10 cellular contexts compared by ENCODE assay signal in the genomic region with DNA sequence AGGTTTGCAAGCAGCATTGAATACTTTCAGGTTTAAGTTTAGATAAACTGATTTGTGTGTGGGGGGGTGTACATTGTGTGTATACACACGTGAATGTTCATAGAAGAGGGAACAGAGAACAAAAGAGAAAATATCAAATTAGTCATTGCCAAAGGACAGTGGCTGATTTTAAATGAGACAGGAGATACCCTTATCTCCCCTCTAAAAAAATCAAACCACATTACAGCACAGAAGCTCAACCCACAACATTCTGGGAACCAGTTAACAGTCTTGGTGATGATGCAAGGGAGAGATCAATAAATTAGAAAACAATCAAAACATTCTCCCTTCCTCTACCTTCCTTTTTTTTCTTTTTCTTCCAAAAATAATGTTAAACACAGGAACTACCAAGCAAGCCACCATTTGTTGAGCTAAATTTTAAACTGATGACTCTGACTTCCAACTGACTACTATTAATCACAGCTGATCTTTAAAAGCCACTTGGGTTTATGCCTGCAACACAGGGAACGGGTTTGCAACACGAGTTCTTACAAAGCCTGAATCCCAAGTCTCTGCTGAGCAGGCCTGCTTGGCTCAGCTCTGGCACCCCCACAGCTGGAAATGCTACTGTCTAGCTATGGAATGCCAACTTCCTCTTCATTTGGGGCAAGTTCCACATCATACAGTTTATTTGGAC.
DNase-seq lines count a peak whose midpoint lies in the region; ATAC-seq, FAIRE-seq and TF ChIP-seq lines count a peak whose summit lies in the region.
"Had no signal": no experiment of that assay in that cellular context is flagged by ENCODE, and none has a peak within 500 bp of the region (broad histone marks: within the 10 kb centered on the region; RNA-seq: fewer than 3 reads in every experiment).

No MANE protein-coding gene starts in this region.

- H3K27me3 ChIP-seq in upper lobe of right lung: no peaks in the 10 kb centered on the region

- H3K9me3 ChIP-seq in upper lobe of right lung: no peaks in the 10 kb centered on the region

- POLR2A ChIA-PET in naive thymus-derived CD8-positive, alpha-beta T cell (lab: Charles Lee): no interaction called here

- H3K36me3 ChIP-seq in upper lobe of right lung: peaks cover 28% of the 10 kb centered on the region

- no peak for TF ChIP-seq CTCF in upper lobe of right lung (IDR thresholded peaks at IDR 0.05)
- TF ChIP-seq CTCF in omental fat pad (IDR thresholded peaks at IDR 0.05): no peak

- H3K4me1 Mint-ChIP-seq in activated naive CD8-positive, alpha-beta T cell treated with anti-CD3 and anti-CD28 coated beads, Interleukin-2, amount 50 U/mL, for 24 hours: peaks cover 22% of the 10 kb centered on the region
- H3K4me1 Mint-ChIP-seq in activated naive CD8-positive, alpha-beta T cell treated with anti-CD3 and anti-CD28 coated beads for 36 hours: peaks cover 32% of the 10 kb centered on the region
- peaks cover 0 to 7% (median 5%) of the 10 kb centered on the region in 4 donors for H3K4me1 Mint-ChIP-seq in naive thymus-derived CD8-positive, alpha-beta T cell
- H3K4me1 Mint-ChIP-seq: activated naive CD4-positive, alpha-beta T cell treated with anti-CD3 and anti-CD28 coated beads, Interleukin-2, amount 50 U/mL, for 24 hours had no signal

- H3K4me1 ChIP-seq in upper lobe of right lung: no peaks in the 10 kb centered on the region

- DNase-seq in activated naive CD8-positive, alpha-beta T cell treated with anti-CD3 and anti-CD28 coated beads, Interleukin-2, amount 50 U/mL, for 24 hours: no peak
- DNase-seq in activated naive CD8-positive, alpha-beta T cell treated with anti-CD3 and anti-CD28 coated beads for 36 hours: no peak
- peak; percentile 24 for DNase-seq in RCC 7860 (ENCODE audit: low spot score)
- peak; percentile 74 for DNase-seq in iris pigment epithelial cell (ENCODE audit: low read depth)
- no peak for DNase-seq in upper lobe of right lung
- no peak for DNase-seq in naive thymus-derived CD8-positive, alpha-beta T cell
- DNase-seq in hypothalamus (lab: John Stamatoyannopoulos, UW): no peak
- DNase-seq in omental fat pad (ENCODE audit: low spot score): no peak
- DNase-seq: C1 segment of cervical spinal cord had no signal

- H3K36me3 Mint-ChIP-seq in activated naive CD8-positive, alpha-beta T cell treated with anti-CD3 and anti-CD28 coated beads, Interleukin-2, amount 50 U/mL, for 24 hours (ENCODE audit: low read depth): peaks cover 17% of the 10 kb centered on the region
- peaks cover 16% of the 10 kb centered on the region for H3K36me3 Mint-ChIP-seq in activated naive CD8-positive, alpha-beta T cell treated with anti-CD3 and anti-CD28 coated beads for 36 hours
- peaks cover 0 to 33% (median 17%) of the 10 kb centered on the region in 3 donors for H3K36me3 Mint-ChIP-seq in naive thymus-derived CD8-positive, alpha-beta T cell

- H3K4me3 Mint-ChIP-seq in activated naive CD8-positive, alpha-beta T cell treated with anti-CD3 and anti-CD28 coated beads, Interleukin-2, amount 50 U/mL, for 24 hours: no peak overlapping the region
- no peak overlapping the region for H3K4me3 Mint-ChIP-seq in activated naive CD8-positive, alpha-beta T cell treated with anti-CD3 and anti-CD28 coated beads for 36 hours
- H3K4me3 Mint-ChIP-seq in naive thymus-derived CD8-positive, alpha-beta T cell: no peak overlapping the region
- H3K4me3 Mint-ChIP-seq: activated naive CD4-positive, alpha-beta T cell treated with anti-CD3 and anti-CD28 coated beads, Interleukin-2, amount 50 U/mL, for 24 hours had no signal

- H3K27ac ChIP-seq in upper lobe of right lung: no peak overlapping the region

- ATAC-seq in activated naive CD8-positive, alpha-beta T cell treated with anti-CD3 and anti-CD28 coated beads, Interleukin-2, amount 50 U/mL, for 24 hours: peak; percentile 22
- ATAC-seq in upper lobe of right lung: peak; percentile 45
- no peak for ATAC-seq in naive thymus-derived CD8-positive, alpha-beta T cell
- ATAC-seq in omental fat pad (ENCODE audit: low FRiP score): no peak

- H3K9me3 Mint-ChIP-seq in activated naive CD8-positive, alpha-beta T cell treated with anti-CD3 and anti-CD28 coated beads, Interleukin-2, amount 50 U/mL, for 24 hours: no peaks in the 10 kb centered on the region
- H3K9me3 Mint-ChIP-seq in activated naive CD8-positive, alpha-beta T cell treated with anti-CD3 and anti-CD28 coated beads for 36 hours: no peaks in the 10 kb centered on the region
- no peaks in the 10 kb centered on the region for H3K9me3 Mint-ChIP-seq in naive thymus-derived CD8-positive, alpha-beta T cell
- H3K9me3 Mint-ChIP-seq: activated naive CD4-positive, alpha-beta T cell treated with anti-CD3 and anti-CD28 coated beads, Interleukin-2, amount 50 U/mL, for 24 hours had no signal

- FAIRE-seq in RCC 7860 (lab: Jason Lieb, UNC): no peak

- no peaks in the 10 kb centered on the region for H3K27me3 Mint-ChIP-seq in activated naive CD8-positive, alpha-beta T cell treated with anti-CD3 and anti-CD28 coated beads, Interleukin-2, amount 50 U/mL, for 24 hours
- no peaks in the 10 kb centered on the region for H3K27me3 Mint-ChIP-seq in activated naive CD8-positive, alpha-beta T cell treated with anti-CD3 and anti-CD28 coated beads for 36 hours
- no peaks in the 10 kb centered on the region for H3K27me3 Mint-ChIP-seq in naive thymus-derived CD8-positive, alpha-beta T cell
- H3K27me3 Mint-ChIP-seq: activated naive CD4-positive, alpha-beta T cell treated with anti-CD3 and anti-CD28 coated beads, Interleukin-2, amount 50 U/mL, for 24 hours had no signal

- H3K4me3 ChIP-seq in upper lobe of right lung: no peak overlapping the region

- H3K27ac Mint-ChIP-seq in activated naive CD8-positive, alpha-beta T cell treated with anti-CD3 and anti-CD28 coated beads, Interleukin-2, amount 50 U/mL, for 24 hours: peak overlapping the region; percentile 52
- H3K27ac Mint-ChIP-seq in activated naive CD8-positive, alpha-beta T cell treated with anti-CD3 and anti-CD28 coated beads for 36 hours: no peak overlapping the region
- no peak overlapping the region for H3K27ac Mint-ChIP-seq in naive thymus-derived CD8-positive, alpha-beta T cell
- H3K27ac Mint-ChIP-seq: activated naive CD4-positive, alpha-beta T cell treated with anti-CD3 and anti-CD28 coated beads, Interleukin-2, amount 50 U/mL, for 24 hours had no signal

- intact Hi-C loops in upper lobe of right lung (cut with DNase I): no loop called here

Comparison
In these comparisons a context has a peak if more than half of its experiments do, and no peak if none do; other contexts are left out.
1. ATAC-seq: peak in activated naive CD8-positive, alpha-beta T cell treated with anti-CD3 and anti-CD28 coated beads, Interleukin-2, amount 50 U/mL, for 24 hours (single experiment) and upper lobe of right lung (single experiment); none in naive thymus-derived CD8-positive, alpha-beta T cell (0 of 2) and omental fat pad (single experiment).
2. DNase-seq: peak in RCC 7860 (single experiment) and iris pigment epithelial cell (single experiment); none in activated naive CD8-positive, alpha-beta T cell treated with anti-CD3 and anti-CD28 coated beads, Interleukin-2, amount 50 U/mL, for 24 hours (single experiment), activated naive CD8-positive, alpha-beta T cell treated with anti-CD3 and anti-CD28 coated beads for 36 hours (single experiment), upper lobe of right lung (single experiment), naive thymus-derived CD8-positive, alpha-beta T cell (0 of 10), hypothalamus (0 of 51) and omental fat pad (single experiment).